Comparison of ENCODE assay signal across 8 cellular contexts in genomic region chr19:15869109-15869555, GRCh38. TPM values are rescaled to one million over a fixed set of nuclear protein-coding genes. Genes with fewer than 3 reads are reported as not detected.
DNase-seq lines count a peak whose midpoint lies in the region; ATAC-seq, FAIRE-seq and TF ChIP-seq lines count a peak whose summit lies in the region.

No MANE protein-coding gene starts in this region.

- no peak overlapping the region for H3K9ac ChIP-seq in NT2/D1 (ENCODE audit: insufficient read length, low read depth)

- in situ Hi-C loops in gastrocnemius medialis (cut with MboI; ENCODE audit: low sequenced_read_pairs in 4 of 4): no loop called here

- H3K36me3 ChIP-seq in NT2/D1 (ENCODE audit: insufficient read depth, insufficient read length, low read length): no peaks in the 10 kb centered on the region
- no peaks in the 10 kb centered on the region for H3K36me3 ChIP-seq in gastroesophageal sphincter
- no peaks in the 10 kb centered on the region for H3K36me3 ChIP-seq in gastrocnemius medialis

- H3K4me1 ChIP-seq in NT2/D1 (ENCODE audit: insufficient read depth, insufficient read length) (peaks cover 6% of the 10 kb centered on the region), gastroesophageal sphincter (no peaks in the 10 kb centered on the region), gastrocnemius medialis (no peaks in the 10 kb centered on the region)

- TF ChIP-seq POLR2A in GM12892 (IDR thresholded peaks at IDR 0.05; ENCODE audit: low read depth, low read length): no peak
- no peak for TF ChIP-seq POLR2A in gastroesophageal sphincter (IDR thresholded peaks at IDR 0.05)
- no peak for TF ChIP-seq POLR2A in gastrocnemius medialis (IDR thresholded peaks at IDR 0.05)

- WGBS in gastroesophageal sphincter (ENCODE audit: low coverage in 1 of 2), 2 donors: 3 to 4% methylated on average over 3 of the region's 3 CpGs

- no peak overlapping the region for H3K4me3 ChIP-seq in AG09309 (ENCODE audit: control insufficient read depth, low read depth, low read length)
- H3K4me3 ChIP-seq in NT2/D1 (ENCODE audit: insufficient read length, low read depth): no peak overlapping the region
- H3K4me3 ChIP-seq in gastroesophageal sphincter: no peak overlapping the region
- H3K4me3 ChIP-seq in gastrocnemius medialis: no peak overlapping the region

- H3K27ac ChIP-seq in gastroesophageal sphincter (no peak overlapping the region), gastrocnemius medialis (no peak overlapping the region)

- DNase-seq in AG09309 (ENCODE audit: low read depth): no peak
- no peak for DNase-seq in GM12892 (ENCODE audit: insufficient read length)
- DNase-seq in NT2/D1 (ENCODE audit: low read depth, low spot score): peak; percentile 67
- peak; percentile 35 for DNase-seq in activated T-cell treated with anti-CD3 and anti-CD28 coated beads, Interleukin-2, amount 50 U/mL, for 1 hour
- no peak for DNase-seq in gastrocnemius medialis

- TF ChIP-seq EP300 in gastroesophageal sphincter (IDR thresholded peaks at IDR 0.05): no peak

- H3K9me3 ChIP-seq in NT2/D1 (ENCODE audit: insufficient read depth, low read length) (no peaks in the 10 kb centered on the region), gastroesophageal sphincter (no peaks in the 10 kb centered on the region), gastrocnemius medialis (no peaks in the 10 kb centered on the region)

- TF ChIP-seq CTCF in AG09309 (IDR thresholded peaks at IDR 0.05; ENCODE audit: control insufficient read depth, insufficient read depth, low read depth, low read length, missing control alignments): peak; percentile 58
- peak in 3 of 4 experiments; percentile 53 to 69 (median 64) for TF ChIP-seq CTCF in gastroesophageal sphincter (IDR thresholded peaks at IDR 0.05)
- TF ChIP-seq CTCF in gastrocnemius medialis (IDR thresholded peaks at IDR 0.05 in 4 of 5, conservative IDR thresholded peaks at IDR 0.05 in 1 of 5): peak in 3 of 5 experiments; percentile 32 to 42 (median 40)

- ATAC-seq in gastroesophageal sphincter: peak; percentile 71
- ATAC-seq in gastrocnemius medialis: no peak
- no peak for ATAC-seq in GM21619 (IDR thresholded peaks at IDR 0.05; ENCODE audit: unreplicated experiment)
- no peak for ATAC-seq in HG03139 (IDR thresholded peaks at IDR 0.05; ENCODE audit: unreplicated experiment)

- intact Hi-C loops in gastrocnemius medialis (cut with DNase I; ENCODE audit: low total_unique reads): no loop called here

- peak; percentile 44 for FAIRE-seq in GM12892 (lab: Jason Lieb, UNC)

- no peaks in the 10 kb centered on the region for H3K27me3 ChIP-seq in NT2/D1 (ENCODE audit: insufficient read depth, insufficient read length)
- H3K27me3 ChIP-seq in gastroesophageal sphincter: peaks cover 55% of the 10 kb centered on the region
- no peaks in the 10 kb centered on the region for H3K27me3 ChIP-seq in gastrocnemius medialis

RNA-seq across cellular contexts. Expression of gene CYP4F2, which starts 28.7 kb away (rescaled TPM):
- 0.17 TPM for polyA plus RNA-seq in GM12892 (2012; ENCODE audit: missing spikeins)
- total RNA-seq in gastroesophageal sphincter (not detected), gastrocnemius medialis (under 1 TPM in 1 of 4 donors, not detected in 3; 0.98 TPM)

RNA-seq across cellular contexts. Expression of gene OR10H1, which starts 53.7 kb away (rescaled TPM):
- polyA plus RNA-seq in GM12892 (2012; ENCODE audit: missing spikeins): not detected
- total RNA-seq in gastroesophageal sphincter (not detected), gastrocnemius medialis (not detected)

Comparison
In these comparisons a context has a peak if more than half of its experiments do, and no peak if none do; other contexts are left out.
1. DNase-seq: peak in NT2/D1 (single experiment) and activated T-cell treated with anti-CD3 and anti-CD28 coated beads, Interleukin-2, amount 50 U/mL, for 1 hour (single experiment); none in AG09309 (single experiment), GM12892 (single experiment) and gastrocnemius medialis (0 of 2).
2. Peak in every context shown above with its lines, with median percentiles within 50 percentile points of each other: CTCF ChIP-seq.